ENCODE assay signal across 9 cellular contexts in genomic region chr6:96837138-96837971, GRCh38. TPM values are rescaled to one million over a fixed set of nuclear protein-coding genes. Genes with fewer than 3 reads are reported as not detected.
DNase-seq lines count a peak whose midpoint lies in the region; ATAC-seq and TF ChIP-seq lines count a peak whose summit lies in the region.
"Had no signal": no experiment of that assay in that cellular context is flagged by ENCODE, and none has a peak within 500 bp of the region (broad histone marks: within the 10 kb centered on the region; RNA-seq: fewer than 3 reads in every experiment).

GPR63 (minus strand) TSS chr6:96837477; CDS start chr6:96799731, 37,746 bp downstream.

- peak within 1 kb of the TSS; percentile 92 for H3K4me3 Mint-ChIP-seq in activated CD4-positive, alpha-beta T cell treated with anti-CD3 and anti-CD28 coated beads, Interleukin-2, amount 10 ng/mL, durations not matched to agents 24 days and 14 days

- no peaks in the 10 kb centered on the region for H3K36me3 ChIP-seq in lower lobe of right lung

- H3K9me3 Mint-ChIP-seq in activated CD4-positive, alpha-beta T cell treated with anti-CD3 and anti-CD28 coated beads, Interleukin-2, amount 10 ng/mL, durations not matched to agents 24 days and 14 days = no peaks in the 10 kb centered on the region

- H3K9me3 ChIP-seq in lower lobe of right lung = no peaks in the 10 kb centered on the region

- intact Hi-C loops in activated CD4-positive, alpha-beta T cell treated with anti-CD3 and anti-CD28 coated beads, Interleukin-2, amount 10 ng/mL, durations not matched to agents 24 days and 14 days (cut with micrococcal nuclease) = loop anchor here (1.0 to 10.0 kb wide), 6 partner anchors 60 to 1263 kb away; partner anchors contain the start of genes KLHL32, MANEA, MMS22L and NDUFAF4
- intact Hi-C loops in dorsolateral prefrontal cortex (cut with DNase I) (loop anchor here in 1 of 2 donors (1.0 kb wide), 1 partner anchor 60 kb away; the partner anchor contains the start of gene NDUFAF4), lower lobe of right lung (cut with DNase I) (no loop called here)

- H3K27me3 Mint-ChIP-seq in activated CD4-positive, alpha-beta T cell treated with anti-CD3 and anti-CD28 coated beads, Interleukin-2, amount 10 ng/mL, durations not matched to agents 24 days and 14 days = peaks cover 49% of the 10 kb centered on the region

- H3K27ac Mint-ChIP-seq in activated CD4-positive, alpha-beta T cell treated with anti-CD3 and anti-CD28 coated beads, Interleukin-2, amount 10 ng/mL, durations not matched to agents 24 days and 14 days = peak within 1 kb of the TSS; percentile 75

- DNase-seq in AG09319 (ENCODE audit: extremely low read depth, low read depth) (peak; percentile 18), NCI-H2227 (lab: John Stamatoyannopoulos, UW; ENCODE audit: unreplicated experiment) (peak; percentile 72), dorsolateral prefrontal cortex (peak; percentile 38 to 83 (median 65)), lower lobe of right lung (peak; percentile 71)
- peak; percentile 96 for DNase-seq in activated CD4-positive, alpha-beta T cell treated with anti-CD3 and anti-CD28 coated beads, Interleukin-2, amount 10 ng/mL, durations not matched to agents 24 days and 14 days
- DNase-seq in stimulated activated CD4-positive, alpha-beta T cell treated with anti-CD3 and anti-CD28 coated beads, TNF-alpha, amount 100 ng/mL, for 24 hours (ENCODE audit: low read depth in 3 of 3) = peak; percentile 38 to 67 (median 43)

- ATAC-seq in GM18868 (IDR thresholded peaks at IDR 0.05; ENCODE audit: unreplicated experiment) = peak; percentile 90
- ATAC-seq in HG03095 (IDR thresholded peaks at IDR 0.05; ENCODE audit: unreplicated experiment) = peak; percentile 91
- ATAC-seq in lower lobe of right lung = peak; percentile 91

- H3K27ac ChIP-seq in dorsolateral prefrontal cortex (peak within 1 kb of the TSS in 49 of 59 donors; percentile 1 to 81 (median 56)), lower lobe of right lung (no peak within 1 kb of the TSS)
- H3K27ac ChIP-seq: VCaP had no signal

- H3K4me3 ChIP-seq in dorsolateral prefrontal cortex = peak within 1 kb of the TSS; percentile 57 to 93 (median 84)
- H3K4me3 ChIP-seq in lower lobe of right lung = peak within 1 kb of the TSS; percentile 78

- TF ChIP-seq CTCF in AG09319 (IDR thresholded peaks at IDR 0.05; ENCODE audit: low read depth, low read length) (no peak; the same call in 1 of the 2 replicates), dorsolateral prefrontal cortex (IDR thresholded peaks at IDR 0.05 in 54 of 56, conservative IDR thresholded peaks at IDR 0.05 in 2 of 56; ENCODE audit: low read depth in 1 of 56, partially characterized antibody in 56 of 56) (peak in 3 of 56 donors; percentile 9 to 10 (median 10)), lower lobe of right lung (IDR thresholded peaks at IDR 0.05) (no peak)

- peaks cover 12% of the 10 kb centered on the region for H3K4me1 ChIP-seq in lower lobe of right lung

- H3K27me3 ChIP-seq in dorsolateral prefrontal cortex (no peaks in the 10 kb centered on the region), lower lobe of right lung (ENCODE audit: low read depth) (peaks cover 14% of the 10 kb centered on the region)

- H3K36me3 Mint-ChIP-seq in activated CD4-positive, alpha-beta T cell treated with anti-CD3 and anti-CD28 coated beads, Interleukin-2, amount 10 ng/mL, durations not matched to agents 24 days and 14 days (ENCODE audit: low read depth) = peaks cover 2% of the 10 kb centered on the region

- peaks cover 25% of the 10 kb centered on the region for H3K4me1 Mint-ChIP-seq in activated CD4-positive, alpha-beta T cell treated with anti-CD3 and anti-CD28 coated beads, Interleukin-2, amount 10 ng/mL, durations not matched to agents 24 days and 14 days

RNA-seq across cellular contexts. Expression of gene GPR63, which starts in this region (rescaled TPM):
- 2.2 and 2.7 TPM in 2 replicates for total RNA-seq in activated CD4-positive, alpha-beta T cell treated with anti-CD3 and anti-CD28 coated beads, Interleukin-2, amount 10 ng/mL, durations not matched to agents 24 days and 14 days
- total RNA-seq in dorsolateral prefrontal cortex (10 to 100 TPM in 63 of 120 experiments, 1 to 10 TPM in 57; 3.6 to 17.2 (median 10.1) TPM), lower lobe of right lung (0.71 TPM)

Comparison
In these comparisons a context has a peak if more than half of its experiments do, and no peak if none do; other contexts are left out.
1. Peak in DNase-seq, ATAC-seq and H3K4me3 ChIP-seq in lower lobe of right lung; RNA of the gene not detected or under 1 TPM.
2. DNase-seq: peak in every context shown above with its lines; median percentile 96 in activated CD4-positive, alpha-beta T cell treated with anti-CD3 and anti-CD28 coated beads, Interleukin-2, amount 10 ng/mL, durations not matched to agents 24 days and 14 days; 72 in NCI-H2227; 71 in lower lobe of right lung; 65 in dorsolateral prefrontal cortex; 43 in stimulated activated CD4-positive, alpha-beta T cell treated with anti-CD3 and anti-CD28 coated beads, TNF-alpha, amount 100 ng/mL, for 24 hours; 18 in AG09319.